ENCODE assay signal across 21 cellular contexts in the genomic region with DNA sequence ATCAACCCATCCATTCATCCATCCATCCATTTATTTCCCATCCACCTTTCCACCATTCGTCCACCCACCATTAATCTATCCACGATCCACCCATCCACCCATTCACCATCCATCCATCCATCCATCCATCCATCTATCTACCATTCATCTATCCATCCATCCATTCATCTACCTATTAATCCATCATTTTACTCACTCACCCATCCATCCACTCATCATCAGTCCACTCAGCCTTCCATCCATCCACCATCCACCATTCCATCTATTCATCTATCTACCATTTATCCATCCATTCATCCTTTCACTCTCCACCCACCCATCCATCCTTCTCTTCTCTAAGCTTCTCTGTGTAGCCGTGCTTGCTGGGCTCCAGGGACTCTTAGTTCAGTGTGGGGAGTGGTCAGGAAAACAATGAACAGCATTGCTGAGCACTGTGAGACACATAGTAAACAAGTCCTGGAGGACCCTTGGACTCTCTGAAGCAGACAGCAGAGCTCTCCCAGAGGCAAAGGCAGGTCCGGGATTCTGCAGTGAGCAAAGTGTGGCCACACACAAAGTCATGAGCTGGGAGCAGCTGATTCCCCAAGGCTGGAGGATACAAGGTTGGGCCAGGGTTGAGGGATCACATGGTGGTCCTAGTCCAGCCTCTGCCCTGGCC.
DNase-seq lines count a peak whose midpoint lies in the region; ATAC-seq and TF ChIP-seq lines count a peak whose summit lies in the region.
"Had no signal": no experiment of that assay in that cellular context is flagged by ENCODE, and none has a peak within 500 bp of the region (broad histone marks: within the 10 kb centered on the region; RNA-seq: fewer than 3 reads in every experiment).

No MANE protein-coding gene starts in this region.

- H3K36me3 ChIP-seq in right atrium auricular region (no peaks in the 10 kb centered on the region), IMR-90 (ENCODE audit: control insufficient read depth, insufficient read depth, low read length) (no peaks in the 10 kb centered on the region), hepatocyte (replicated peaks; ENCODE audit: insufficient read depth, low read depth) (no peaks in the 10 kb centered on the region), spleen (no peaks in the 10 kb centered on the region)
- H3K36me3 ChIP-seq: BLaER1 treated with 17β-estradiol and CSF1 and Interleukin-3, amounts not matched to agents 10 nM and 100 nM; HAP-1 had no signal

- H3K9me2 ChIP-seq in hepatocyte (replicated peaks; ENCODE audit: insufficient read depth), result no peaks in the 10 kb centered on the region

- no peak for ATAC-seq in Right ventricle myocardium inferior
- no peak for ATAC-seq in IMR-90 (ENCODE audit: low read depth)
- no peak for ATAC-seq in stimulated activated naive CD8-positive, alpha-beta T cell treated with anti-CD3 and anti-CD28 coated beads, Interleukin-15, amount 100 ng/mL, for 72 hours
- ATAC-seq: GM12878, GM23338 had no signal

- no peaks in the 10 kb centered on the region for H3K27me3 ChIP-seq in right atrium auricular region
- H3K27me3 ChIP-seq in IMR-90 (ENCODE audit: control insufficient read depth, insufficient read depth, low read length), result no peaks in the 10 kb centered on the region
- H3K27me3 ChIP-seq in hepatocyte, result no peaks in the 10 kb centered on the region
- H3K27me3 ChIP-seq in spleen (replicated peaks in 1 of 7), result peaks cover 0 to 40% (median 0%) of the 10 kb centered on the region in 7 donors

- CTCF ChIA-PET in IMR-90 (lab: Yijun Ruan, JAX), result no interaction called here

- 29 to 100% methylated on average over 2 of the region's 4 CpGs for WGBS in IMR-90 (ENCODE audit: extremely low coverage in 2 of 2, insufficient read length in 1 of 2), 2 experiments
- 63% methylated on average over 4 of the region's 4 CpGs for WGBS in hepatocyte (ENCODE audit: low lambda C conversion rate, missing lambda C conversion rate)
- 80 to 93% (median 80%) methylated on average over 3 to 4 of the region's 4 CpGs for WGBS in spleen, 5 donors

- TF ChIP-seq POLR2A in IMR-90 (IDR thresholded peaks at IDR 0.05; ENCODE audit: low read depth, low read length) (no peak), spleen (IDR thresholded peaks at IDR 0.05) (no peak)

- POLR2A ChIA-PET in IMR-90 (lab: Charles Lee; ENCODE audit: unreplicated experiment), result no interaction called here

- no peak overlapping the region for H4K8ac ChIP-seq in IMR-90 (ENCODE audit: low read depth in 2 of 2, low read length in 2 of 2)

- peak; percentile 18 for DNase-seq in Right ventricle myocardium inferior (ENCODE audit: missing footprints)
- DNase-seq in right atrium auricular region (ENCODE audit: low spot score), result no peak
- DNase-seq in IMR-90, result no peak
- peak; percentile 40 for DNase-seq in hepatocyte (ENCODE audit: low spot score)
- DNase-seq in spleen, result peak; percentile 29
- DNase-seq in OCI-M1 (lab: John Stamatoyannopoulos, UW), result no peak
- DNase-seq in NCI-H510A treated with DMSO at 0.1 percent for 48 hours (lab: John Stamatoyannopoulos, UW), result no peak
- no peak for DNase-seq in stimulated activated naive CD8-positive, alpha-beta T cell treated with anti-CD3 and anti-CD28 coated beads, Interleukin-15, amount 100 ng/mL, for 72 hours
- DNase-seq: CD4-positive, alpha-beta T cell; DMS 273 treated with DMSO at 0.1 percent for 48 hours; DMS79; EL; GDM1 had no signal

- no peak overlapping the region for H3K56ac ChIP-seq in IMR-90 (ENCODE audit: extremely low read depth, insufficient read depth, low read length)

- no peaks in the 10 kb centered on the region for H3K9me3 Mint-ChIP-seq in stimulated activated naive CD8-positive, alpha-beta T cell treated with anti-CD3 and anti-CD28 coated beads, Interleukin-15, amount 100 ng/mL, for 72 hours
- H3K9me3 Mint-ChIP-seq: CD4-positive, alpha-beta T cell; CD8-positive, alpha-beta memory T cell had no signal

- H4K5ac ChIP-seq in IMR-90 (ENCODE audit: low read depth, low read length), result no peak overlapping the region

- BruUV-seq in IMR-90 (replicated peaks; lab: Mats Ljungman, UMichigan), result no TSS peak

- H2AK5ac ChIP-seq in IMR-90 (ENCODE audit: low read depth, low read length), result no peak overlapping the region

- H2BK120ac ChIP-seq in IMR-90 (ENCODE audit: low read depth, low read length), result no peak overlapping the region

- no peak overlapping the region for H3K23ac ChIP-seq in IMR-90 (ENCODE audit: low read depth, low read length)

- H4K91ac ChIP-seq in IMR-90 (ENCODE audit: insufficient read depth, low read depth, low read length), result no peak overlapping the region

- H3K4ac ChIP-seq in IMR-90 (ENCODE audit: low read depth, low read length), result no peak overlapping the region

- no peak overlapping the region for H3K4me3 ChIP-seq in right atrium auricular region
- H3K4me3 ChIP-seq in IMR-90 (ENCODE audit: insufficient read depth, low read depth, low read length), result no peak overlapping the region
- no peak overlapping the region for H3K4me3 ChIP-seq in hepatocyte
- no peak overlapping the region for H3K4me3 ChIP-seq in spleen
- H3K4me3 ChIP-seq: BLaER1 treated with 17β-estradiol and CSF1 and Interleukin-3, amounts not matched to agents 10 nM and 100 nM; GM12878; GM23338; HAP-1 had no signal

- no peak overlapping the region for H2AK9ac ChIP-seq in IMR-90 (replicated peaks; ENCODE audit: low read depth, low read length, poor library complexity)

- dilution Hi-C loops in IMR-90 (cut with HindIII; ENCODE audit: low sequenced_read_pairs, unreplicated experiment), result no loop called here

- H3K14ac ChIP-seq in IMR-90 (replicated peaks; ENCODE audit: low read depth, low read length), result no peak overlapping the region

- H3K4me3 Mint-ChIP-seq in stimulated activated naive CD8-positive, alpha-beta T cell treated with anti-CD3 and anti-CD28 coated beads, Interleukin-15, amount 100 ng/mL, for 72 hours, result no peak overlapping the region
- H3K4me3 Mint-ChIP-seq: B cell; CD14-positive monocyte; CD4-positive, alpha-beta T cell; CD8-positive, alpha-beta memory T cell; GM23338 had no signal

- TF ChIP-seq RAD21 in IMR-90 (IDR thresholded peaks at IDR 0.05; ENCODE audit: low read length), result no peak

- TF ChIP-seq CTCF in right atrium auricular region (IDR thresholded peaks at IDR 0.05), result no peak
- no peak for TF ChIP-seq CTCF in IMR-90 (conservative IDR thresholded peaks at IDR 0.05; ENCODE audit: low read depth, low read length)
- TF ChIP-seq CTCF in hepatocyte (IDR thresholded peaks at IDR 0.05; ENCODE audit: poor library complexity), result no peak
- TF ChIP-seq CTCF in spleen (IDR thresholded peaks at IDR 0.05 in 8 of 11, conservative IDR thresholded peaks at IDR 0.05 in 3 of 11), result no peak

- H2AFZ ChIP-seq in IMR-90 (replicated peaks; ENCODE audit: low read length, poor library complexity), result no peak overlapping the region
- H2AFZ ChIP-seq in hepatocyte, result no peak overlapping the region
- H2AFZ ChIP-seq: GM23338 had no signal

- H4K20me1 ChIP-seq in IMR-90 (ENCODE audit: insufficient read depth, low read length) (no peaks in the 10 kb centered on the region), hepatocyte (ENCODE audit: insufficient read depth, poor library complexity, severe bottlenecking) (no peaks in the 10 kb centered on the region)

- no peak overlapping the region for H2BK20ac ChIP-seq in IMR-90 (ENCODE audit: low read depth, low read length)

- no peaks in the 10 kb centered on the region for H3K9me1 ChIP-seq in IMR-90 (ENCODE audit: insufficient read depth, low read length)

- H3K79me1 ChIP-seq in IMR-90 (ENCODE audit: low read depth in 1 of 2, low read length in 2 of 2), result no peaks in the 10 kb centered on the region

- H3K4me1 ChIP-seq in right atrium auricular region (no peaks in the 10 kb centered on the region), IMR-90 (ENCODE audit: control insufficient read depth, insufficient read depth, low read length) (no peaks in the 10 kb centered on the region), hepatocyte (ENCODE audit: insufficient read depth) (no peaks in the 10 kb centered on the region), spleen (no peaks in the 10 kb centered on the region)
- H3K4me1 ChIP-seq: HAP-1 had no signal

- intact Hi-C loops in Right ventricle myocardium inferior (cut with DNase I), result no loop called here
- intact Hi-C loops in IMR-90 (cut with micrococcal nuclease), result no loop called here
- intact Hi-C loops in spleen (cut with DNase I; ENCODE audit: low total_unique reads), result no loop called here

- peaks cover 11% of the 10 kb centered on the region for H3K27me3 Mint-ChIP-seq in stimulated activated naive CD8-positive, alpha-beta T cell treated with anti-CD3 and anti-CD28 coated beads, Interleukin-15, amount 100 ng/mL, for 72 hours

- H3K27ac ChIP-seq in right atrium auricular region (no peak overlapping the region), IMR-90 (ENCODE audit: insufficient read depth, low read length) (no peak overlapping the region), hepatocyte (no peak overlapping the region), spleen (no peak overlapping the region)
- H3K27ac ChIP-seq: 22Rv1; BLaER1 treated with 17β-estradiol and CSF1 and Interleukin-3, amounts not matched to agents 10 nM and 100 nM had no signal

- H3K4me2 ChIP-seq in IMR-90 (ENCODE audit: low read depth, low read length) (no peak overlapping the region), hepatocyte (no peak overlapping the region)
- H3K4me2 ChIP-seq: GM23338 had no signal

- in situ Hi-C loops in IMR-90 (cut with MboI; ENCODE audit: low sequenced_read_pairs), result no loop called here

- H3K18ac ChIP-seq in IMR-90 (ENCODE audit: low read depth, low read length), result no peak overlapping the region

- no peaks in the 10 kb centered on the region for H3K79me2 ChIP-seq in hepatocyte

- no peak overlapping the region for H2BK15ac ChIP-seq in IMR-90 (ENCODE audit: low read depth, low read length)

- H3K9ac ChIP-seq in IMR-90 (ENCODE audit: low read depth, low read length), result no peak overlapping the region
- H3K9ac ChIP-seq: BLaER1 treated with 17β-estradiol and CSF1 and Interleukin-3, amounts not matched to agents 10 nM and 100 nM had no signal

- no peaks in the 10 kb centered on the region for H3K4me1 Mint-ChIP-seq in stimulated activated naive CD8-positive, alpha-beta T cell treated with anti-CD3 and anti-CD28 coated beads, Interleukin-15, amount 100 ng/mL, for 72 hours
- H3K4me1 Mint-ChIP-seq: B cell; CD14-positive monocyte; CD8-positive, alpha-beta memory T cell had no signal

- H3K9me3 ChIP-seq in right atrium auricular region (no peaks in the 10 kb centered on the region), IMR-90 (ENCODE audit: control insufficient read depth, insufficient read depth, low read length) (peaks cover 72% of the 10 kb centered on the region), hepatocyte (ENCODE audit: low read depth) (no peaks in the 10 kb centered on the region), spleen (no peaks in the 10 kb centered on the region)
- H3K9me3 ChIP-seq: HAP-1 had no signal

- H3K27ac Mint-ChIP-seq in stimulated activated naive CD8-positive, alpha-beta T cell treated with anti-CD3 and anti-CD28 coated beads, Interleukin-15, amount 100 ng/mL, for 72 hours, result no peak overlapping the region
- H3K27ac Mint-ChIP-seq: B cell; CD14-positive monocyte; CD4-positive, alpha-beta T cell; CD8-positive, alpha-beta memory T cell; GM23338 had no signal

- peak overlapping the region; percentile 15 for H2BK5ac ChIP-seq in IMR-90 (ENCODE audit: low read depth, low read length, poor library complexity, severe bottlenecking)

TF ChIP-seq in IMR-90, 13 proteins besides CTCF, POLR2A, EP300 and RAD21 (continues in another document):
- TF ChIP-seq SMC3 (IDR thresholded peaks at IDR 0.05; ENCODE audit: low read depth, low read length), result no peak
- no peak for TF ChIP-seq MAFK (IDR thresholded peaks at IDR 0.05; ENCODE audit: low read depth, low read length)

Comparison
In these comparisons a context has a peak if more than half of its experiments do, and no peak if none do; other contexts are left out.
1. DNase-seq: peak in Right ventricle myocardium inferior (single experiment), hepatocyte (single experiment) and spleen (single experiment); none in right atrium auricular region (single experiment), IMR-90 (single experiment), OCI-M1 (single experiment), NCI-H510A treated with DMSO at 0.1 percent for 48 hours (single experiment) and stimulated activated naive CD8-positive, alpha-beta T cell treated with anti-CD3 and anti-CD28 coated beads, Interleukin-15, amount 100 ng/mL, for 72 hours (0 of 2).